13 cellular contexts compared by ENCODE assay signal in the genomic region with DNA sequence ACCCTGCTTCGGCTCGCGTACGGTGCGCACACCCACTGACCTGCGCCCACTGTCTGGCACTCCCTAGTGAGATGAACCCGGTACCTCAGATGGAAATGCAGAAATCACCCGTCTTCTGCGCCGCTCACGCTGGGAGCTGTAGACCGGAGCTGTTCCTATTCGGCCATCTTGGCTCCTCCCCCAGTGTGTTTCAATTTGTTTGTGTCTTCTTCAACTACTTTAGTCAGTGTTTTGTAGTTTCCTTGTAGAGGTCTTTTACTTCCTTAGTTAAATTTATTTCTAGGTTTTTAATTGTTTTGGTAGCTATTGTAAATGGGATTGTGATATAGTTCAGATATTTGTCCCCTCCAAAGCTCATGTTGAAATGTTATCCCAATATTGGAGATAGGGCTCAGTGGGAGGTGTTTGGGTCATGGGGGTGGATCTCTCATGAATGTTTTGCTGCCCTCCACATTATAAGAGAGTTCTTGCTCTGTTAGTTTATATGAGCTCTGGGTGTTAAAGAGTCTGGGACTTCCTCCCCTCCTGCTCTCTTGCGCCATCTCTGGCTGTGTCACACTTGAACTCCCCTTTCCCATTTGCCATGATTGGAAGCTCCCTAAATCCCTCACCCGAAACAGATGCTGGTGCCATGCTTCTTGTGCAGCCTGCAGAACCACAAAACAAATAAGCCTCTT.
DNase-seq lines count a peak whose midpoint lies in the region; ATAC-seq and TF ChIP-seq lines count a peak whose summit lies in the region.
"Had no signal": no experiment of that assay in that cellular context is flagged by ENCODE, and none has a peak within 500 bp of the region (broad histone marks: within the 10 kb centered on the region; RNA-seq: fewer than 3 reads in every experiment).

No MANE protein-coding gene starts in this region.

- no peaks in the 10 kb centered on the region for H3K79me2 ChIP-seq in DND-41 (ENCODE audit: insufficient read depth, low read length)

- no peak for TF ChIP-seq POLR2A in gastrocnemius medialis (IDR thresholded peaks at IDR 0.05)

- H3K9me3 ChIP-seq in DND-41 (ENCODE audit: insufficient read depth, low read length, severe bottlenecking): no peaks in the 10 kb centered on the region
- no peaks in the 10 kb centered on the region for H3K9me3 ChIP-seq in gastrocnemius medialis
- H3K9me3 ChIP-seq: ascending aorta had no signal

- H3K27me3 Mint-ChIP-seq in stimulated activated naive CD8-positive, alpha-beta T cell treated with anti-CD3 and anti-CD28 coated beads, Interleukin-15, amount 100 ng/mL, for 72 hours: no peaks in the 10 kb centered on the region

- ATAC-seq in DND-41 (ENCODE audit: insufficient read depth, low read depth) (no peak), HG03469 (IDR thresholded peaks at IDR 0.05; ENCODE audit: unreplicated experiment) (no peak), gastrocnemius medialis (no peak)
- no peak for ATAC-seq in stimulated activated naive CD8-positive, alpha-beta T cell treated with anti-CD3 and anti-CD28 coated beads, Interleukin-15, amount 100 ng/mL, for 72 hours

- no peak overlapping the region for H3K4me2 ChIP-seq in DND-41 (ENCODE audit: insufficient read depth, low read length)

- no peak overlapping the region for H3K27ac ChIP-seq in DND-41 (ENCODE audit: low read length)
- H3K27ac ChIP-seq in gastrocnemius medialis: no peak overlapping the region
- H3K27ac ChIP-seq: ascending aorta, dorsolateral prefrontal cortex had no signal

- peaks cover 3% of the 10 kb centered on the region for H3K27me3 ChIP-seq in DND-41 (ENCODE audit: insufficient read depth, low read length, poor library complexity)
- H3K27me3 ChIP-seq in kidney epithelial cell (ENCODE audit: control insufficient read depth, insufficient read depth, low read length): no peaks in the 10 kb centered on the region
- H3K27me3 ChIP-seq in gastrocnemius medialis: no peaks in the 10 kb centered on the region
- H3K27me3 ChIP-seq: ascending aorta, dorsolateral prefrontal cortex had no signal

- H3K4me1 ChIP-seq in DND-41 (ENCODE audit: insufficient read depth, low read length): no peaks in the 10 kb centered on the region
- H3K4me1 ChIP-seq in gastrocnemius medialis: peaks cover 0 to 5% of the 10 kb centered on the region in 2 donors
- H3K4me1 ChIP-seq: ascending aorta had no signal

- DNase-seq in DND-41: no peak
- DNase-seq in HT1080 (ENCODE audit: low read depth): peak; percentile 51
- DNase-seq in SK-MEL-5 (ENCODE audit: low read depth, low spot score): peak; percentile 28
- no peak for DNase-seq in kidney epithelial cell (ENCODE audit: low read depth)
- DNase-seq in COR-L47 (lab: John Stamatoyannopoulos, UW): no peak
- DNase-seq in gastrocnemius medialis: no peak
- DNase-seq in stimulated activated naive CD8-positive, alpha-beta T cell treated with anti-CD3 and anti-CD28 coated beads, Interleukin-15, amount 100 ng/mL, for 72 hours: no peak
- DNase-seq: activated CD4-positive, alpha-beta T cell treated with anti-CD3 and anti-CD28 coated beads, Interleukin-2, amount 50 U/mL, for 1 hour; C1 segment of cervical spinal cord; dorsolateral prefrontal cortex; NCI-H1092 had no signal

- no peak overlapping the region for H3K27ac Mint-ChIP-seq in stimulated activated naive CD8-positive, alpha-beta T cell treated with anti-CD3 and anti-CD28 coated beads, Interleukin-15, amount 100 ng/mL, for 72 hours

- no peak overlapping the region for H3K4me3 Mint-ChIP-seq in stimulated activated naive CD8-positive, alpha-beta T cell treated with anti-CD3 and anti-CD28 coated beads, Interleukin-15, amount 100 ng/mL, for 72 hours

- in situ Hi-C loops in SK-MEL-5 (cut with HindIII; ENCODE audit: low pct_unique_long_range_greater_than_20kb, low sequenced_read_pairs): no loop called here
- in situ Hi-C loops in gastrocnemius medialis (cut with MboI; ENCODE audit: low sequenced_read_pairs in 4 of 4): no loop called here

- no peaks in the 10 kb centered on the region for H3K36me3 ChIP-seq in DND-41 (ENCODE audit: insufficient read depth, low read length)
- H3K36me3 ChIP-seq in kidney epithelial cell (ENCODE audit: control insufficient read depth, insufficient read depth, low read length): no peaks in the 10 kb centered on the region
- no peaks in the 10 kb centered on the region for H3K36me3 ChIP-seq in gastrocnemius medialis
- H3K36me3 ChIP-seq: ascending aorta had no signal

- TF ChIP-seq CTCF in DND-41 (IDR thresholded peaks at IDR 0.05; ENCODE audit: borderline replicate concordance, extremely low read depth, low read length, poor library complexity, severe bottlenecking): peak; percentile 47
- TF ChIP-seq CTCF in kidney epithelial cell (IDR thresholded peaks at IDR 0.05; ENCODE audit: insufficient read depth, low read length, poor library complexity, severe bottlenecking): peak; percentile 10
- TF ChIP-seq CTCF in gastrocnemius medialis (IDR thresholded peaks at IDR 0.05 in 4 of 5, conservative IDR thresholded peaks at IDR 0.05 in 1 of 5): no peak

- H3K4me3 ChIP-seq in DND-41 (ENCODE audit: low read depth in 1 of 2, low read length in 2 of 2) (no peak overlapping the region), kidney epithelial cell (ENCODE audit: low read depth, low read length) (no peak overlapping the region), gastrocnemius medialis (no peak overlapping the region)
- H3K4me3 ChIP-seq: ascending aorta, dorsolateral prefrontal cortex had no signal

- peaks cover 6 to 14% of the 10 kb centered on the region in 2 donors for H3K9me3 Mint-ChIP-seq in stimulated activated naive CD8-positive, alpha-beta T cell treated with anti-CD3 and anti-CD28 coated beads, Interleukin-15, amount 100 ng/mL, for 72 hours

- H3K4me1 Mint-ChIP-seq in stimulated activated naive CD8-positive, alpha-beta T cell treated with anti-CD3 and anti-CD28 coated beads, Interleukin-15, amount 100 ng/mL, for 72 hours: no peaks in the 10 kb centered on the region

- H4K20me1 ChIP-seq in DND-41 (ENCODE audit: insufficient read depth, low read length): no peaks in the 10 kb centered on the region

- no peak overlapping the region for H3K9ac ChIP-seq in DND-41 (ENCODE audit: low read depth, low read length)

- H2AFZ ChIP-seq in DND-41 (ENCODE audit: low read depth, low read length): no peak overlapping the region

- intact Hi-C loops in gastrocnemius medialis (cut with DNase I; ENCODE audit: low total_unique reads): no loop called here

Comparison
In these comparisons a context has a peak if more than half of its experiments do, and no peak if none do; other contexts are left out.
1. DNase-seq: peak in HT1080 (single experiment) and SK-MEL-5 (single experiment); none in DND-41 (single experiment), kidney epithelial cell (single experiment), COR-L47 (single experiment), gastrocnemius medialis (0 of 2) and stimulated activated naive CD8-positive, alpha-beta T cell treated with anti-CD3 and anti-CD28 coated beads, Interleukin-15, amount 100 ng/mL, for 72 hours (0 of 2).
2. CTCF ChIP-seq: peak in DND-41 (single experiment) and kidney epithelial cell (single experiment); none in gastrocnemius medialis (0 of 5).